In the genomic region with DNA sequence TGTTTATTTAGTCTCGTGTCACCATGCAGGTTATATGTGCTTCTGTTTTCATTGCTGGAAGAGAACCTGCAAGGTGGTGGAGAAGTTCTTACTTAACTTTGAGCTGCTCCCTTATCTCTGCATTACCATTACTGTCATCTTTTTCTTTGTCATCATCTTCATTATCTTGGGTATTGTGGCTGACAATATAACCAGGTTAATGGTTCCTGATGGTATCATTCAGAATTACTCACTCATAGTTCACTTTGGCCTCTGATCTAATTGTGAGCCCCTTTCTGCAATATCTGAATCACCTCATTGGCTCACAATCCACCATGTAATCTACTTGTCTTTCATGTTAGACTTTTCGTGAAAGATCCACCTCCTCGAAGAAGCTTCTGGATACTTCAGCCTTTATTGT, we compare ENCODE assay signal across 26 cellular contexts. TPM values are rescaled to one million over a fixed set of nuclear protein-coding genes. Genes with fewer than 3 reads are reported as not detected.
A peak's percentile ranks its signal among the peaks of the same experiment; 100 is the strongest.
DNase-seq lines count a peak whose midpoint lies in the region; ATAC-seq and TF ChIP-seq lines count a peak whose summit lies in the region.
"Had no signal": no experiment of that assay in that cellular context is flagged by ENCODE, and none has a peak within 500 bp of the region (broad histone marks: within the 10 kb centered on the region; RNA-seq: fewer than 3 reads in every experiment).

No MANE protein-coding gene starts in this region.

- no peak for DNase-seq in activated CD4-positive, alpha-beta T cell treated with anti-CD3 and anti-CD28 coated beads, Interleukin-2, amount 10 ng/mL, durations not matched to agents 7 days and 5 days
- no peak for DNase-seq in activated CD4-positive, alpha-beta T cell treated with anti-CD3 and anti-CD28 coated beads, Interleukin-2, amount 50 U/mL, for 1 hour
- no peak for DNase-seq in GM23338 (ENCODE audit: low spot score)
- DNase-seq in activated CD8-positive, alpha-beta T cell treated with anti-CD3 and anti-CD28 coated beads for 36 hours = no peak
- DNase-seq in naive thymus-derived CD4-positive, alpha-beta T cell = no peak
- no peak for DNase-seq in NCI-H748 treated with DMSO at 0.1 percent for 48 hours (lab: John Stamatoyannopoulos, UW)
- no peak for DNase-seq in NCI-H2029 (lab: John Stamatoyannopoulos, UW)
- no peak for DNase-seq in DMS 273 (lab: John Stamatoyannopoulos, UW; ENCODE audit: unreplicated experiment)
- DNase-seq: BE2C, H9, immature natural killer cell, MG63, midbrain, NCI-H1436, NCI-H510A treated with DMSO at 0.1 percent for 48 hours, nephron progenitor cell, right lobe of liver, SJCRH30, upper lobe of right lung had no signal

- no peaks in the 10 kb centered on the region for H3K27me3 ChIP-seq in GM23338 (ENCODE audit: insufficient read depth)
- H3K27me3 ChIP-seq in naive thymus-derived CD4-positive, alpha-beta T cell (ENCODE audit: control insufficient read depth in 2 of 2, insufficient read depth in 2 of 2, low read length in 2 of 2) = no peaks in the 10 kb centered on the region
- H3K27me3 ChIP-seq: esophagus muscularis mucosa, hepatocyte, MG63, right lobe of liver, SJCRH30, upper lobe of right lung had no signal

- no peak overlapping the region for H3K4me2 ChIP-seq in GM23338
- H3K4me2 ChIP-seq: hepatocyte had no signal

- ATAC-seq in GM23338 = no peak
- peak; percentile 51 for ATAC-seq in activated CD8-positive, alpha-beta T cell treated with anti-CD3 and anti-CD28 coated beads for 36 hours
- ATAC-seq in naive thymus-derived CD4-positive, alpha-beta T cell = no peak
- ATAC-seq: left lobe of liver, right lobe of liver, upper lobe of right lung, WTC11 had no signal

- no peaks in the 10 kb centered on the region for H4K20me1 ChIP-seq in GM23338 (replicated peaks; ENCODE audit: insufficient read depth)

- no peaks in the 10 kb centered on the region for H3F3A ChIP-seq in GM23338 (replicated peaks; ENCODE audit: low read depth)

- no peaks in the 10 kb centered on the region for H3K27me3 Mint-ChIP-seq in activated CD4-positive, alpha-beta T cell treated with anti-CD3 and anti-CD28 coated beads, Interleukin-2, amount 10 ng/mL, durations not matched to agents 7 days and 5 days
- peaks cover 2% of the 10 kb centered on the region for H3K27me3 Mint-ChIP-seq in GM23338 (ENCODE audit: insufficient read depth, low read depth, poor library complexity)
- H3K27me3 Mint-ChIP-seq in activated CD8-positive, alpha-beta T cell treated with anti-CD3 and anti-CD28 coated beads for 36 hours = no peaks in the 10 kb centered on the region
- H3K27me3 Mint-ChIP-seq in naive thymus-derived CD4-positive, alpha-beta T cell = no peaks in the 10 kb centered on the region

- peaks cover 6% of the 10 kb centered on the region for H3K9me3 Mint-ChIP-seq in activated CD4-positive, alpha-beta T cell treated with anti-CD3 and anti-CD28 coated beads, Interleukin-2, amount 10 ng/mL, durations not matched to agents 7 days and 5 days
- H3K9me3 Mint-ChIP-seq in GM23338 = no peaks in the 10 kb centered on the region
- peaks cover 1% of the 10 kb centered on the region for H3K9me3 Mint-ChIP-seq in activated CD8-positive, alpha-beta T cell treated with anti-CD3 and anti-CD28 coated beads for 36 hours
- peaks cover 0 to 8% (median 0%) of the 10 kb centered on the region in 11 donors for H3K9me3 Mint-ChIP-seq in naive thymus-derived CD4-positive, alpha-beta T cell
- H3K9me3 Mint-ChIP-seq: H9, IgD-negative memory B cell, immature natural killer cell, nephron progenitor cell, WTC11 had no signal

- POLR2A ChIA-PET in activated CD4-positive, alpha-beta T cell treated with anti-CD3 and anti-CD28 coated beads, Interleukin-2, amount 10 ng/mL, durations not matched to agents 7 days and 5 days (lab: Charles Lee) = interaction anchor here (1.3 to 1.9 kb wide), 2 partner anchors 18 to 28 kb away, joined by 4 to 6 read pairs; no protein-coding TSS in a partner anchor
- POLR2A ChIA-PET in activated CD8-positive, alpha-beta T cell treated with anti-CD3 and anti-CD28 coated beads for 36 hours (lab: Charles Lee) = interaction anchor here (0.9 to 9.3 kb wide), 14 partner anchors 9 to 226 kb away, joined by 3 to 160 read pairs (median 4); a partner anchor contains a TSS
- POLR2A ChIA-PET in naive thymus-derived CD4-positive, alpha-beta T cell (lab: Charles Lee) = interaction anchor here (0.6 to 9.7 kb wide), 9 partner anchors 7 to 231 kb away, joined by 3 to 243 read pairs (median 3); no protein-coding TSS in a partner anchor

- intact Hi-C loops in activated CD8-positive, alpha-beta T cell treated with anti-CD3 and anti-CD28 coated beads for 36 hours (cut with micrococcal nuclease) = loop anchor here (10.0 kb wide), 1 partner anchor 217 kb away; no protein-coding TSS in a partner anchor
- intact Hi-C loops in naive thymus-derived CD4-positive, alpha-beta T cell (cut with micrococcal nuclease) = no loop called here

- no peak overlapping the region for H3K27ac ChIP-seq in GM23338 (ENCODE audit: low read depth)
- peak overlapping the region; percentile 95 for H3K27ac ChIP-seq in naive thymus-derived CD4-positive, alpha-beta T cell (ENCODE audit: low read depth, low read length)
- H3K27ac ChIP-seq: esophagus muscularis mucosa, hepatocyte, parathyroid adenoma, right lobe of liver, SJCRH30, upper lobe of right lung had no signal

- H3K27ac Mint-ChIP-seq in activated CD4-positive, alpha-beta T cell treated with anti-CD3 and anti-CD28 coated beads, Interleukin-2, amount 10 ng/mL, durations not matched to agents 7 days and 5 days = peak overlapping the region; percentile 99
- no peak overlapping the region for H3K27ac Mint-ChIP-seq in GM23338
- peak overlapping the region; percentile 97 for H3K27ac Mint-ChIP-seq in activated CD8-positive, alpha-beta T cell treated with anti-CD3 and anti-CD28 coated beads for 36 hours
- H3K27ac Mint-ChIP-seq in naive thymus-derived CD4-positive, alpha-beta T cell = peak overlapping the region; percentile 92 to 99 (median 97)
- H3K27ac Mint-ChIP-seq: H9, IgD-negative memory B cell, nephron progenitor cell, WTC11 had no signal

- H3K36me3 ChIP-seq in GM23338 (ENCODE audit: insufficient read depth) = no peaks in the 10 kb centered on the region
- H3K36me3 ChIP-seq in naive thymus-derived CD4-positive, alpha-beta T cell (ENCODE audit: control insufficient read depth in 2 of 3, insufficient read depth in 3 of 3, low read length in 3 of 3) = peaks cover 0 to 6% (median 0%) of the 10 kb centered on the region in 3 experiments
- H3K36me3 ChIP-seq: BE2C, esophagus muscularis mucosa, MG63, right lobe of liver, SJCRH30, upper lobe of right lung had no signal

- peak overlapping the region; percentile 92 for H3K4me3 Mint-ChIP-seq in activated CD4-positive, alpha-beta T cell treated with anti-CD3 and anti-CD28 coated beads, Interleukin-2, amount 10 ng/mL, durations not matched to agents 7 days and 5 days
- no peak overlapping the region for H3K4me3 Mint-ChIP-seq in GM23338
- H3K4me3 Mint-ChIP-seq in activated CD8-positive, alpha-beta T cell treated with anti-CD3 and anti-CD28 coated beads for 36 hours = peak overlapping the region; percentile 92
- peak overlapping the region; percentile 82 to 97 (median 93) for H3K4me3 Mint-ChIP-seq in naive thymus-derived CD4-positive, alpha-beta T cell
- H3K4me3 Mint-ChIP-seq: H9, IgD-negative memory B cell, immature natural killer cell, nephron progenitor cell, WTC11 had no signal

- no peaks in the 10 kb centered on the region for H3K79me2 ChIP-seq in GM23338 (replicated peaks; ENCODE audit: insufficient read depth)
- H3K79me2 ChIP-seq: hepatocyte, parathyroid adenoma had no signal

- peaks cover 62% of the 10 kb centered on the region for H3K4me1 Mint-ChIP-seq in activated CD4-positive, alpha-beta T cell treated with anti-CD3 and anti-CD28 coated beads, Interleukin-2, amount 10 ng/mL, durations not matched to agents 7 days and 5 days
- H3K4me1 Mint-ChIP-seq in GM23338 = no peaks in the 10 kb centered on the region
- H3K4me1 Mint-ChIP-seq in activated CD8-positive, alpha-beta T cell treated with anti-CD3 and anti-CD28 coated beads for 36 hours (ENCODE audit: low read depth) = peaks cover 64% of the 10 kb centered on the region
- peaks cover 33 to 66% (median 61%) of the 10 kb centered on the region in 7 donors for H3K4me1 Mint-ChIP-seq in naive thymus-derived CD4-positive, alpha-beta T cell
- H3K4me1 Mint-ChIP-seq: WTC11 had no signal

- peaks cover 89% of the 10 kb centered on the region for H3K36me3 Mint-ChIP-seq in activated CD4-positive, alpha-beta T cell treated with anti-CD3 and anti-CD28 coated beads, Interleukin-2, amount 10 ng/mL, durations not matched to agents 7 days and 5 days (ENCODE audit: low read depth)
- no peaks in the 10 kb centered on the region for H3K36me3 Mint-ChIP-seq in GM23338 (ENCODE audit: low read depth)
- H3K36me3 Mint-ChIP-seq in activated CD8-positive, alpha-beta T cell treated with anti-CD3 and anti-CD28 coated beads for 36 hours (ENCODE audit: low read depth) = peaks cover 94% of the 10 kb centered on the region
- peaks cover 13 to 73% (median 43%) of the 10 kb centered on the region in 5 donors for H3K36me3 Mint-ChIP-seq in naive thymus-derived CD4-positive, alpha-beta T cell
- H3K36me3 Mint-ChIP-seq: IgD-negative memory B cell, immature natural killer cell, WTC11 had no signal

- H3K9me3 ChIP-seq in naive thymus-derived CD4-positive, alpha-beta T cell (ENCODE audit: control insufficient read depth in 2 of 3, low read length in 3 of 3) = no peaks in the 10 kb centered on the region
- H3K9me3 ChIP-seq: BE2C, esophagus muscularis mucosa, MG63, right lobe of liver, SJCRH30, upper lobe of right lung had no signal

- H3K9me2 ChIP-seq in GM23338 (ENCODE audit: insufficient read depth) = no peaks in the 10 kb centered on the region; the same call in 1 of the 2 replicates

- no peak overlapping the region for H3K4me3 ChIP-seq in GM23338
- peak overlapping the region; percentile 70 for H3K4me3 ChIP-seq in naive thymus-derived CD4-positive, alpha-beta T cell (ENCODE audit: low read length)
- H3K4me3 ChIP-seq: esophagus muscularis mucosa, hepatocyte, MG63, right lobe of liver, SJCRH30, upper lobe of right lung had no signal

- CTCF ChIA-PET in activated CD4-positive, alpha-beta T cell treated with anti-CD3 and anti-CD28 coated beads, Interleukin-2, amount 10 ng/mL, durations not matched to agents 7 days and 5 days (lab: Charles Lee) = interaction anchor here (0.9 to 6.3 kb wide), 3 partner anchors 9 to 103 kb away, joined by 3 to 51 read pairs (median 9); no protein-coding TSS in a partner anchor
- CTCF ChIA-PET in activated CD8-positive, alpha-beta T cell treated with anti-CD3 and anti-CD28 coated beads for 36 hours (lab: Charles Lee) = interaction anchor here (0.9 to 7.6 kb wide), 7 partner anchors 11 to 226 kb away, joined by 3 to 40 read pairs (median 5); no protein-coding TSS in a partner anchor
- CTCF ChIA-PET in naive thymus-derived CD4-positive, alpha-beta T cell (lab: Charles Lee) = interaction anchor here (1.0 to 1.6 kb wide), 2 partner anchors 29 to 103 kb away, joined by 3 to 4 read pairs; no protein-coding TSS in a partner anchor

- H3K4me1 ChIP-seq in GM23338 (ENCODE audit: insufficient read depth) = no peaks in the 10 kb centered on the region
- peaks cover 53 to 57% of the 10 kb centered on the region in 2 donors for H3K4me1 ChIP-seq in naive thymus-derived CD4-positive, alpha-beta T cell (ENCODE audit: control insufficient read depth in 2 of 2, insufficient read depth in 2 of 2, low read length in 2 of 2)
- H3K4me1 ChIP-seq: BE2C, esophagus muscularis mucosa, parathyroid adenoma, SJCRH30, upper lobe of right lung had no signal

- TF ChIP-seq CTCF in GM23338 (conservative IDR thresholded peaks at IDR 0.05; ENCODE audit: low read depth in 2 of 2) = no peak
- no peak for TF ChIP-seq CTCF in activated CD8-positive, alpha-beta T cell treated with anti-CD3 and anti-CD28 coated beads for 36 hours (IDR thresholded peaks at IDR 0.05)

- H2AFZ ChIP-seq in GM23338 = peak overlapping the region; percentile 74; the same call in 1 of the 2 replicates
- H2AFZ ChIP-seq: hepatocyte, parathyroid adenoma had no signal

RNA-seq across cellular contexts. Expression of a gene that starts 5.0 kb away (rescaled TPM):
- total RNA-seq in activated CD4-positive, alpha-beta T cell treated with anti-CD3 and anti-CD28 coated beads, Interleukin-2, amount 10 ng/mL, durations not matched to agents 7 days and 5 days = 100 to 1,000 TPM; 151 to 163 TPM
- not detected in 2 replicates for total RNA-seq in GM23338 (2014; rRNA removed; shearing (Covaris generic))
- polyA plus RNA-seq in GM23338 (2016; fragmentation: Nextera tagmentation; extraction: Ambion mirVana) = not detected in 2 replicates
- total RNA-seq in activated CD8-positive, alpha-beta T cell treated with anti-CD3 and anti-CD28 coated beads for 36 hours = 10 to 100 TPM; 94.2 to 97.3 TPM
- 100 to 1,000 TPM in 4 of 5 experiments, 10 to 100 TPM in 1; 66.7 to 224 (median 121) TPM for total RNA-seq in naive thymus-derived CD4-positive, alpha-beta T cell
- polyA plus RNA-seq in naive thymus-derived CD4-positive, alpha-beta T cell = 10 to 100 TPM; 52.2 to 67.5 TPM
- total RNA-seq: A673, H9, hepatocyte had no signal
- polyA plus RNA-seq: hepatocyte had no signal

Comparison
In these comparisons a context has a peak if more than half of its experiments do, and no peak if none do; other contexts are left out.
1. RNA of a gene that starts 5.0 kb away (total RNA-seq): 151 to 163 TPM in activated CD4-positive, alpha-beta T cell treated with anti-CD3 and anti-CD28 coated beads, Interleukin-2, amount 10 ng/mL, durations not matched to agents 7 days and 5 days, 66.7 to 224 TPM in naive thymus-derived CD4-positive, alpha-beta T cell and 94.2 to 97.3 TPM in activated CD8-positive, alpha-beta T cell treated with anti-CD3 and anti-CD28 coated beads for 36 hours; not detected in GM23338; every median in the first group is over 10 times any median in the second.